8 cellular contexts compared by ENCODE assay signal in genomic region chr16:11224096-11224893, GRCh38. TPM values are rescaled to one million over a fixed set of nuclear protein-coding genes. Genes with fewer than 3 reads are reported as not detected.
A peak's percentile ranks its signal among the peaks of the same experiment; 100 is the strongest.
DNase-seq lines count a peak whose midpoint lies in the region; ATAC-seq, FAIRE-seq and TF ChIP-seq lines count a peak whose summit lies in the region.

No MANE protein-coding gene starts in this region.

- CTCF ChIA-PET in activated CD4-positive, alpha-beta T cell treated with anti-CD3 and anti-CD28 coated beads, Interleukin-2, amount 10 ng/mL, durations not matched to agents 7 days and 5 days (lab: Charles Lee) = interaction anchor here (0.9 to 3.1 kb wide), 13 partner anchors 8 to 261 kb away, joined by 3 to 16 read pairs (median 4); partner anchors contain the start of genes SOCS1 and TNP2
- CTCF ChIA-PET in mammary epithelial cell (lab: Charles Lee; ENCODE audit: low non-redundant PET) = no interaction called here

- peak overlapping the region; percentile 57 to 72 for H3K27ac ChIP-seq in esophagus (ENCODE audit: low read depth in 2 of 2, low read length in 1 of 2)
- no peak overlapping the region for H3K27ac ChIP-seq in mammary epithelial cell (ENCODE audit: insufficient read depth, low read depth, low read length)

- H3K9me3 ChIP-seq in esophagus (ENCODE audit: control insufficient read depth in 2 of 2, insufficient read depth in 1 of 2, low read depth in 1 of 2, low read length in 1 of 2) (peaks cover 0 to under 1% of the 10 kb centered on the region in 2 donors), skeletal muscle satellite cell (replicated peaks; ENCODE audit: low read length) (no peaks in the 10 kb centered on the region), mammary epithelial cell (replicated peaks; ENCODE audit: insufficient read depth, low read length) (no peaks in the 10 kb centered on the region)

- peaks cover 0 to under 1% of the 10 kb centered on the region in 2 donors for H3K4me1 ChIP-seq in esophagus (ENCODE audit: control insufficient read depth in 2 of 2, insufficient read depth in 2 of 2, low read length in 1 of 2)
- peaks cover 7% of the 10 kb centered on the region for H3K4me1 ChIP-seq in skeletal muscle satellite cell (ENCODE audit: control insufficient read depth, insufficient read depth, low read length)
- H3K4me1 ChIP-seq in mammary epithelial cell (ENCODE audit: insufficient read depth, low read length) = no peaks in the 10 kb centered on the region

- in situ Hi-C loops in mammary epithelial cell (cut with MboI; ENCODE audit: low sequenced_read_pairs in 2 of 2) = no loop called here

- H3K4me2 ChIP-seq in skeletal muscle satellite cell (ENCODE audit: low read length) = peak overlapping the region; percentile 68
- no peak overlapping the region for H3K4me2 ChIP-seq in mammary epithelial cell (ENCODE audit: insufficient read depth, low read depth, low read length)

- H3K36me3 Mint-ChIP-seq in activated CD4-positive, alpha-beta T cell treated with anti-CD3 and anti-CD28 coated beads, Interleukin-2, amount 10 ng/mL, durations not matched to agents 7 days and 5 days (ENCODE audit: low read depth) = peaks cover 5% of the 10 kb centered on the region

- H3K27me3 Mint-ChIP-seq in activated CD4-positive, alpha-beta T cell treated with anti-CD3 and anti-CD28 coated beads, Interleukin-2, amount 10 ng/mL, durations not matched to agents 7 days and 5 days = no peaks in the 10 kb centered on the region

- H3K27ac Mint-ChIP-seq in activated CD4-positive, alpha-beta T cell treated with anti-CD3 and anti-CD28 coated beads, Interleukin-2, amount 10 ng/mL, durations not matched to agents 7 days and 5 days = peak overlapping the region; percentile 100

- dilution Hi-C loops in mammary epithelial cell (cut with HindIII; ENCODE audit: low sequenced_read_pairs) = no loop called here

- TF ChIP-seq CTCF in mammary epithelial cell (conservative IDR thresholded peaks at IDR 0.05 in 1 of 2, IDR thresholded peaks at IDR 0.05 in 1 of 2; ENCODE audit: extremely low read depth in 1 of 2, insufficient read depth in 1 of 2, low read depth in 1 of 2, low read length in 2 of 2) = no peak

- H4K20me1 ChIP-seq in mammary epithelial cell (ENCODE audit: insufficient read depth, low read length) = no peaks in the 10 kb centered on the region

- H2AFZ ChIP-seq in mammary epithelial cell (ENCODE audit: low read depth, low read length) = no peak overlapping the region

- H3K9ac ChIP-seq in skeletal muscle satellite cell (ENCODE audit: low read depth, low read length) (no peak overlapping the region), mammary epithelial cell (ENCODE audit: insufficient read depth, low read length) (no peak overlapping the region)

- H3K9me3 Mint-ChIP-seq in activated CD4-positive, alpha-beta T cell treated with anti-CD3 and anti-CD28 coated beads, Interleukin-2, amount 10 ng/mL, durations not matched to agents 7 days and 5 days = peaks cover under 1% of the 10 kb centered on the region

- WGBS in esophagus, 2 donors = 61 to 67% methylated on average over 24 of the region's 24 CpGs
- 91% methylated on average over 9 of the region's 24 CpGs for WGBS in mammary epithelial cell (ENCODE audit: low coverage, missing lambda C conversion rate)

- ATAC-seq in HG03521 (IDR thresholded peaks at IDR 0.05; ENCODE audit: unreplicated experiment) = peak; percentile 39

- DNase-seq in GM18507 (ENCODE audit: extremely low spot score, insufficient read length, low read depth) (peak; percentile 66), mammary epithelial cell (no peak), NCI-H524 treated with DMSO at 0.1 percent for 48 hours (lab: John Stamatoyannopoulos, UW) (no peak), NCI-H1048 (lab: John Stamatoyannopoulos, UW) (no peak)
- DNase-seq in activated CD4-positive, alpha-beta T cell treated with anti-CD3 and anti-CD28 coated beads, Interleukin-2, amount 10 ng/mL, durations not matched to agents 7 days and 5 days = peak; percentile 81

- H3K27me3 ChIP-seq in esophagus (ENCODE audit: control insufficient read depth in 1 of 2, insufficient read depth in 2 of 2, low read length in 2 of 2) = no peaks in the 10 kb centered on the region
- no peaks in the 10 kb centered on the region for H3K27me3 ChIP-seq in skeletal muscle satellite cell (ENCODE audit: control insufficient read depth, insufficient read depth, low read length)
- H3K27me3 ChIP-seq in mammary epithelial cell (ENCODE audit: insufficient read depth, low read length) = no peaks in the 10 kb centered on the region

- no peaks in the 10 kb centered on the region for H3K79me2 ChIP-seq in mammary epithelial cell (ENCODE audit: insufficient read depth, low read length)

- no peak for FAIRE-seq in GM18507 (lab: Jason Lieb, UNC)

- intact Hi-C loops in mammary epithelial cell (cut with micrococcal nuclease) = no loop called here

- no TSS peak for BruUV-seq in mammary epithelial cell (replicated peaks; lab: Mats Ljungman, UMichigan)

- peaks cover 82% of the 10 kb centered on the region for H3K4me1 Mint-ChIP-seq in activated CD4-positive, alpha-beta T cell treated with anti-CD3 and anti-CD28 coated beads, Interleukin-2, amount 10 ng/mL, durations not matched to agents 7 days and 5 days

- POLR2A ChIA-PET in activated CD4-positive, alpha-beta T cell treated with anti-CD3 and anti-CD28 coated beads, Interleukin-2, amount 10 ng/mL, durations not matched to agents 7 days and 5 days (lab: Charles Lee) = interaction anchor here (0.6 to 2.2 kb wide), 7 partner anchors 18 to 43 kb away, joined by 4 to 13 read pairs (median 6); partner anchors contain the start of gene SOCS1

- H3K4me3 ChIP-seq in esophagus (ENCODE audit: low read depth in 1 of 2, low read length in 2 of 2) (no peak overlapping the region), skeletal muscle satellite cell (ENCODE audit: low read length) (no peak overlapping the region), mammary epithelial cell (replicated peaks in 1 of 3; ENCODE audit: insufficient read depth in 1 of 3, low read depth in 2 of 3, low read length in 3 of 3) (no peak overlapping the region)

- H3K4me3 Mint-ChIP-seq in activated CD4-positive, alpha-beta T cell treated with anti-CD3 and anti-CD28 coated beads, Interleukin-2, amount 10 ng/mL, durations not matched to agents 7 days and 5 days = peak overlapping the region; percentile 68

- H3K36me3 ChIP-seq in esophagus (ENCODE audit: control insufficient read depth in 2 of 2, insufficient read depth in 2 of 2, low read length in 1 of 2) (no peaks in the 10 kb centered on the region), skeletal muscle satellite cell (ENCODE audit: insufficient read depth, low read length) (no peaks in the 10 kb centered on the region), mammary epithelial cell (ENCODE audit: insufficient read depth, low read length) (no peaks in the 10 kb centered on the region)

RNA-seq across cellular contexts. Expression of gene SOCS1, which starts 31.7 kb away (rescaled TPM):
- total RNA-seq in activated CD4-positive, alpha-beta T cell treated with anti-CD3 and anti-CD28 coated beads, Interleukin-2, amount 10 ng/mL, durations not matched to agents 7 days and 5 days = 100 to 1,000 TPM; 127 to 133 TPM
- polyA plus RNA-seq in esophagus (1 to 10 TPM; 1.9 to 2.8 TPM), mammary epithelial cell (3.5 TPM)
- 0.25 and 1.1 TPM in 2 replicates for total RNA-seq in skeletal muscle satellite cell (2012; rRNA removed)
- total RNA-seq in mammary epithelial cell = 1 to 10 TPM; 2.0 to 7.9 TPM
- polyA minus RNA-seq in mammary epithelial cell = 1.4 TPM

RNA-seq across cellular contexts. Expression of gene TNP2, which starts 44.8 kb away (rescaled TPM):
- total RNA-seq in activated CD4-positive, alpha-beta T cell treated with anti-CD3 and anti-CD28 coated beads, Interleukin-2, amount 10 ng/mL, durations not matched to agents 7 days and 5 days = not detected
- polyA plus RNA-seq in esophagus (not detected), mammary epithelial cell (not detected)
- not detected in 2 replicates for total RNA-seq in skeletal muscle satellite cell (2012; rRNA removed)
- total RNA-seq in mammary epithelial cell = not detected
- not detected for polyA minus RNA-seq in mammary epithelial cell

RNA-seq across cellular contexts. Expression of gene PRM3, which starts 49.1 kb away (rescaled TPM):
- total RNA-seq in activated CD4-positive, alpha-beta T cell treated with anti-CD3 and anti-CD28 coated beads, Interleukin-2, amount 10 ng/mL, durations not matched to agents 7 days and 5 days = not detected
- polyA plus RNA-seq in esophagus = not detected
- total RNA-seq in skeletal muscle satellite cell (2012; rRNA removed) = not detected in 2 replicates
- total RNA-seq in mammary epithelial cell = not detected
- polyA plus RNA-seq in mammary epithelial cell = not detected
- polyA minus RNA-seq in mammary epithelial cell = not detected

RNA-seq across cellular contexts. Expression of gene PRM2, which starts 52.0 kb away (rescaled TPM):
- not detected for total RNA-seq in activated CD4-positive, alpha-beta T cell treated with anti-CD3 and anti-CD28 coated beads, Interleukin-2, amount 10 ng/mL, durations not matched to agents 7 days and 5 days
- polyA plus RNA-seq in esophagus = not detected
- not detected in 2 replicates for total RNA-seq in skeletal muscle satellite cell (2012; rRNA removed)
- not detected for total RNA-seq in mammary epithelial cell
- polyA plus RNA-seq in mammary epithelial cell = not detected
- polyA minus RNA-seq in mammary epithelial cell = not detected

RNA-seq across cellular contexts. Expression of gene PRM1, which starts 56.8 kb away (rescaled TPM):
- total RNA-seq in activated CD4-positive, alpha-beta T cell treated with anti-CD3 and anti-CD28 coated beads, Interleukin-2, amount 10 ng/mL, durations not matched to agents 7 days and 5 days = not detected
- polyA plus RNA-seq in esophagus = not detected
- not detected in 2 replicates for total RNA-seq in skeletal muscle satellite cell (2012; rRNA removed)
- not detected for total RNA-seq in mammary epithelial cell
- polyA plus RNA-seq in mammary epithelial cell = not detected
- not detected for polyA minus RNA-seq in mammary epithelial cell

Comparison
In these comparisons a context has a peak if more than half of its experiments do, and no peak if none do; other contexts are left out.
1. DNase-seq: peak in GM18507 (single experiment) and activated CD4-positive, alpha-beta T cell treated with anti-CD3 and anti-CD28 coated beads, Interleukin-2, amount 10 ng/mL, durations not matched to agents 7 days and 5 days (single experiment); none in mammary epithelial cell (single experiment), NCI-H524 treated with DMSO at 0.1 percent for 48 hours (single experiment) and NCI-H1048 (single experiment).
2. RNA of gene SOCS1, which starts 31.7 kb away (total RNA-seq): 127 to 133 TPM in activated CD4-positive, alpha-beta T cell treated with anti-CD3 and anti-CD28 coated beads, Interleukin-2, amount 10 ng/mL, durations not matched to agents 7 days and 5 days; 2.0 to 7.9 TPM in mammary epithelial cell; every median in the first group is over 10 times any median in the second.